14 cellular contexts compared by ENCODE assay signal in genomic region chr21:35578350-35578782, GRCh38.
DNase-seq lines count a peak whose midpoint lies in the region; TF ChIP-seq lines count a peak whose summit lies in the region.
"Had no signal": no experiment of that assay in that cellular context is flagged by ENCODE, and none has a peak within 500 bp of the region (broad histone marks: within the 10 kb centered on the region; RNA-seq: fewer than 3 reads in every experiment).

No MANE protein-coding gene starts in this region.

- dilution Hi-C loops in mammary epithelial cell (cut with HindIII; ENCODE audit: low sequenced_read_pairs), result no loop called here

- in situ Hi-C loops in mammary epithelial cell (cut with MboI; ENCODE audit: low sequenced_read_pairs in 2 of 2), result no loop called here

- no peak overlapping the region for H3K23ac ChIP-seq in mesenchymal stem cell (ENCODE audit: low read length in 2 of 2)

- DNase-seq in Daoy (ENCODE audit: low read depth) (peak; percentile 83), LHCN-M2 (ENCODE audit: low read depth) (peak; percentile 83), mammary epithelial cell (peak; percentile 92), mesenchymal stem cell (peak; percentile 75), middle frontal gyrus (ENCODE audit: extremely low spot score, low spot score) (no peak)
- DNase-seq in stimulated activated CD4-positive, alpha-beta T cell treated with anti-CD3 and anti-CD28 coated beads, Interleukin-4, amount 100 ng/mL, for 4 hours, result no peak
- DNase-seq in T-helper 2 cell treated with Interferon-gamma antibody and Interleukin-4, amounts not matched to agents 5 μg/mL and 100 μg/mL, for 36 hours (ENCODE audit: low spot score), result no peak
- DNase-seq: activated naive CD8-positive, alpha-beta T cell treated with anti-CD3 and anti-CD28 coated beads, Interleukin-2, amount 50 U/mL, for 24 hours; dorsolateral prefrontal cortex; left ventricle myocardium superior; nephron progenitor cell; PC-9; small intestine had no signal

- no peak overlapping the region for H3K14ac ChIP-seq in mesenchymal stem cell (ENCODE audit: low read length in 2 of 2)

- H3K36me3 ChIP-seq in mammary epithelial cell (ENCODE audit: insufficient read depth, low read length), result no peaks in the 10 kb centered on the region
- no peaks in the 10 kb centered on the region for H3K36me3 ChIP-seq in mesenchymal stem cell (ENCODE audit: control insufficient read depth in 1 of 2, insufficient read depth in 2 of 2, low read depth in 1 of 2, low read length in 2 of 2)
- H3K36me3 ChIP-seq: thoracic aorta had no signal

- H4K91ac ChIP-seq in mesenchymal stem cell (ENCODE audit: low read length), result no peak overlapping the region

- H3K4me1 ChIP-seq in mammary epithelial cell (ENCODE audit: insufficient read depth, low read length) (peaks cover 18% of the 10 kb centered on the region), mesenchymal stem cell (ENCODE audit: control insufficient read depth, insufficient read depth, low read depth, low read length) (peaks cover 5% of the 10 kb centered on the region)

- CTCF ChIA-PET in mammary epithelial cell (lab: Charles Lee; ENCODE audit: low non-redundant PET), result no interaction called here

- peak overlapping the region; percentile 5 for H3K27ac ChIP-seq in mammary epithelial cell (ENCODE audit: insufficient read depth, low read depth, low read length)
- no peak overlapping the region for H3K27ac ChIP-seq in mesenchymal stem cell (ENCODE audit: low read length, poor library complexity, severe bottlenecking)
- H3K27ac ChIP-seq: dorsolateral prefrontal cortex, PC-9, thoracic aorta had no signal

- H3K36me3 Mint-ChIP-seq in T-helper 2 cell treated with Interferon-gamma antibody and Interleukin-4, amounts not matched to agents 5 μg/mL and 100 μg/mL, for 36 hours (ENCODE audit: low read depth), result no peaks in the 10 kb centered on the region

- no peak overlapping the region for H2AK5ac ChIP-seq in mesenchymal stem cell (ENCODE audit: low read length, severe bottlenecking)

- no peak overlapping the region for H2BK15ac ChIP-seq in mesenchymal stem cell (ENCODE audit: low read depth, poor library complexity, severe bottlenecking)

- H3K79me1 ChIP-seq in mesenchymal stem cell (replicated peaks; ENCODE audit: low read length, poor library complexity, severe bottlenecking), result no peaks in the 10 kb centered on the region

- H3K4me2 ChIP-seq in mammary epithelial cell (ENCODE audit: insufficient read depth, low read depth, low read length) (peak overlapping the region; percentile 1), mesenchymal stem cell (ENCODE audit: low read length, poor library complexity, severe bottlenecking) (no peak overlapping the region)
- H3K4me2 ChIP-seq: PC-9 had no signal

- H3K9me3 ChIP-seq in mammary epithelial cell (replicated peaks; ENCODE audit: insufficient read depth, low read length), result no peaks in the 10 kb centered on the region
- H3K9me3 ChIP-seq in mesenchymal stem cell (ENCODE audit: control insufficient read depth, low read length), result no peaks in the 10 kb centered on the region
- H3K9me3 ChIP-seq: thoracic aorta had no signal

- no peak overlapping the region for H2BK12ac ChIP-seq in mesenchymal stem cell (ENCODE audit: low read length in 2 of 2)

- H4K20me1 ChIP-seq in mammary epithelial cell (ENCODE audit: insufficient read depth, low read length), result no peaks in the 10 kb centered on the region

- WGBS in mammary epithelial cell (ENCODE audit: low coverage, missing lambda C conversion rate), result 32% methylated on average over 6 of the region's 6 CpGs
- 51% methylated on average over 6 of the region's 6 CpGs for WGBS in mesenchymal stem cell

- no peak overlapping the region for H3K18ac ChIP-seq in mesenchymal stem cell (ENCODE audit: low read depth in 1 of 2, low read length in 2 of 2)

- no peak overlapping the region for H3K4me3 ChIP-seq in mammary epithelial cell (replicated peaks in 1 of 3; ENCODE audit: insufficient read depth in 1 of 3, low read depth in 2 of 3, low read length in 3 of 3)
- H3K4me3 ChIP-seq in mesenchymal stem cell (ENCODE audit: insufficient read depth in 1 of 2, low read depth in 1 of 2, low read length in 2 of 2), result no peak overlapping the region
- H3K4me3 ChIP-seq: PC-9, thoracic aorta had no signal

- H4K8ac ChIP-seq in mesenchymal stem cell (ENCODE audit: low read length), result no peak overlapping the region

- no peak for TF ChIP-seq CTCF in mammary epithelial cell (conservative IDR thresholded peaks at IDR 0.05 in 1 of 2, IDR thresholded peaks at IDR 0.05 in 1 of 2; ENCODE audit: extremely low read depth in 1 of 2, insufficient read depth in 1 of 2, low read depth in 1 of 2, low read length in 2 of 2)

- H3K4ac ChIP-seq in mesenchymal stem cell (ENCODE audit: low read depth in 1 of 2, low read length in 2 of 2), result no peak overlapping the region

- no peak overlapping the region for H3K4me3 Mint-ChIP-seq in T-helper 2 cell treated with Interferon-gamma antibody and Interleukin-4, amounts not matched to agents 5 μg/mL and 100 μg/mL, for 36 hours
- H3K4me3 Mint-ChIP-seq: activated naive CD8-positive, alpha-beta T cell treated with anti-CD3 and anti-CD28 coated beads, Interleukin-2, amount 50 U/mL, for 24 hours; nephron progenitor cell had no signal

- no peak overlapping the region for H3K9ac ChIP-seq in mammary epithelial cell (ENCODE audit: insufficient read depth, low read length)
- H3K9ac ChIP-seq in mesenchymal stem cell (ENCODE audit: low read length), result peak overlapping the region; percentile 55

- no peak overlapping the region for H3K27ac Mint-ChIP-seq in T-helper 2 cell treated with Interferon-gamma antibody and Interleukin-4, amounts not matched to agents 5 μg/mL and 100 μg/mL, for 36 hours
- H3K27ac Mint-ChIP-seq: nephron progenitor cell had no signal

- no peaks in the 10 kb centered on the region for H3K27me3 ChIP-seq in mammary epithelial cell (ENCODE audit: insufficient read depth, low read length)
- H3K27me3 ChIP-seq in mesenchymal stem cell (ENCODE audit: control insufficient read depth in 1 of 2, insufficient read depth in 1 of 2, low read length in 2 of 2), result no peaks in the 10 kb centered on the region

- no peak overlapping the region for H2BK5ac ChIP-seq in mesenchymal stem cell (ENCODE audit: low read depth, low read length, poor library complexity, severe bottlenecking)

- H3K27me3 Mint-ChIP-seq in T-helper 2 cell treated with Interferon-gamma antibody and Interleukin-4, amounts not matched to agents 5 μg/mL and 100 μg/mL, for 36 hours (ENCODE audit: low read depth), result no peaks in the 10 kb centered on the region

- intact Hi-C loops in mammary epithelial cell (cut with micrococcal nuclease), result no loop called here

- BruUV-seq in mammary epithelial cell (replicated peaks; lab: Mats Ljungman, UMichigan), result no TSS peak

- peaks cover 21% of the 10 kb centered on the region for H3K4me1 Mint-ChIP-seq in T-helper 2 cell treated with Interferon-gamma antibody and Interleukin-4, amounts not matched to agents 5 μg/mL and 100 μg/mL, for 36 hours (ENCODE audit: low read depth)

- no peaks in the 10 kb centered on the region for H3K79me2 ChIP-seq in mammary epithelial cell (ENCODE audit: insufficient read depth, low read length)

- H2BK120ac ChIP-seq in mesenchymal stem cell (ENCODE audit: low read depth, low read length), result no peak overlapping the region

- peaks cover 4% of the 10 kb centered on the region for H3K9me3 Mint-ChIP-seq in T-helper 2 cell treated with Interferon-gamma antibody and Interleukin-4, amounts not matched to agents 5 μg/mL and 100 μg/mL, for 36 hours
- H3K9me3 Mint-ChIP-seq: activated naive CD8-positive, alpha-beta T cell treated with anti-CD3 and anti-CD28 coated beads, Interleukin-2, amount 50 U/mL, for 24 hours; nephron progenitor cell had no signal

- H2AFZ ChIP-seq in mammary epithelial cell (ENCODE audit: low read depth, low read length) (peak overlapping the region; percentile 11), mesenchymal stem cell (ENCODE audit: low read depth, low read length) (no peak overlapping the region)
- H2AFZ ChIP-seq: PC-9 had no signal

Comparison
In these comparisons a context has a peak if more than half of its experiments do, and no peak if none do; other contexts are left out.
1. DNase-seq: peak in Daoy (single experiment), LHCN-M2 (single experiment), mammary epithelial cell (single experiment) and mesenchymal stem cell (single experiment); none in middle frontal gyrus (single experiment), stimulated activated CD4-positive, alpha-beta T cell treated with anti-CD3 and anti-CD28 coated beads, Interleukin-4, amount 100 ng/mL, for 4 hours (0 of 2) and T-helper 2 cell treated with Interferon-gamma antibody and Interleukin-4, amounts not matched to agents 5 μg/mL and 100 μg/mL, for 36 hours (single experiment).